In genomic region chr1:36874271-36875017, GRCh38 we compare ENCODE assay signal across 16 cellular contexts.
DNase-seq lines count a peak whose midpoint lies in the region; ATAC-seq and TF ChIP-seq lines count a peak whose summit lies in the region.
"Had no signal": no experiment of that assay in that cellular context is flagged by ENCODE, and none has a peak within 500 bp of the region (broad histone marks: within the 10 kb centered on the region; RNA-seq: fewer than 3 reads in every experiment).

No MANE protein-coding gene starts in this region.

- H3K4me3 Mint-ChIP-seq in CD14-positive monocyte, result no peak overlapping the region
- H3K4me3 Mint-ChIP-seq in H9, result no peak overlapping the region; a peak in 1 of 5 replicates

- ATAC-seq in GM21447 (IDR thresholded peaks at IDR 0.05; ENCODE audit: unreplicated experiment) (no peak), HG02885 (IDR thresholded peaks at IDR 0.05; ENCODE audit: poor library complexity, unreplicated experiment) (no peak)

- no peaks in the 10 kb centered on the region for H4K20me1 ChIP-seq in H9 (ENCODE audit: control insufficient read depth, insufficient read depth, insufficient read length)

- H2BK15ac ChIP-seq in H9 (ENCODE audit: low read depth, low read length), result no peak overlapping the region

- no peak overlapping the region for H4K91ac ChIP-seq in H9 (ENCODE audit: insufficient read length, low read depth, low read length)

- no peaks in the 10 kb centered on the region for H3K9me3 ChIP-seq in H9 (ENCODE audit: control insufficient read depth, low read depth, low read length)

- no peak overlapping the region for H2AK5ac ChIP-seq in H9 (ENCODE audit: insufficient read length, low read length)

- H3K4me1 Mint-ChIP-seq in CD14-positive monocyte, result no peaks in the 10 kb centered on the region
- peaks cover 4 to 5% of the 10 kb centered on the region in 2 experiments; a peak in 3 of 4 replicates for H3K4me1 Mint-ChIP-seq in H9

- no peak overlapping the region for H3K23ac ChIP-seq in H9 (ENCODE audit: insufficient read length, low read depth, low read length)

- no peak overlapping the region for H3K27ac ChIP-seq in H9 (ENCODE audit: insufficient read length, low read depth, low read length)
- H3K27ac ChIP-seq: C4-2B, RWPE1 had no signal

- no peaks in the 10 kb centered on the region for H3K4me1 ChIP-seq in H9 (ENCODE audit: insufficient read depth, low read length)

- no peaks in the 10 kb centered on the region for H3K23me2 ChIP-seq in H9 (ENCODE audit: insufficient read length, low read depth, low read length, poor library complexity, severe bottlenecking)

- no peaks in the 10 kb centered on the region for H3K79me1 ChIP-seq in H9 (ENCODE audit: insufficient read depth, low read depth, low read length, poor library complexity, severe bottlenecking)

- no peak overlapping the region for H3T11ph ChIP-seq in H9 (ENCODE audit: low read length)

- H3K36me3 Mint-ChIP-seq in CD14-positive monocyte (no peaks in the 10 kb centered on the region), H9 (ENCODE audit: insufficient read depth in 1 of 3, low read depth in 3 of 3) (no peaks in the 10 kb centered on the region)

- no peak overlapping the region for H3K9ac ChIP-seq in H9 (ENCODE audit: extremely low read depth, insufficient read length, low read length)

- no CpG with 5 or more reads among the region's 5 CpGs for WGBS in H9 (ENCODE audit: extremely low coverage, insufficient read length, low lambda C conversion rate)

- H4K5ac ChIP-seq in H9 (ENCODE audit: insufficient read length, low read depth, low read length), result no peak overlapping the region

- H3K4ac ChIP-seq in H9 (ENCODE audit: low read depth, low read length), result no peak overlapping the region

- no peak overlapping the region for H4K8ac ChIP-seq in H9 (replicated peaks; ENCODE audit: insufficient read length, low read depth, low read length)

- H3K56ac ChIP-seq in H9 (ENCODE audit: insufficient read length, low read depth, low read length), result no peak overlapping the region

- H2AFZ ChIP-seq in H9 (ENCODE audit: low read length), result no peak overlapping the region

- no peak overlapping the region for H2BK5ac ChIP-seq in H9 (ENCODE audit: insufficient read length, low read length)

- H3K27ac Mint-ChIP-seq in CD14-positive monocyte (no peak overlapping the region), H9 (no peak overlapping the region; a peak in 1 of 7 replicates)

- no peaks in the 10 kb centered on the region for H3K79me2 ChIP-seq in H9 (ENCODE audit: insufficient read depth, low read length)

- H3K14ac ChIP-seq in H9 (ENCODE audit: insufficient read depth, low read length), result no peak overlapping the region

- H2BK12ac ChIP-seq in H9 (ENCODE audit: insufficient read length, low read depth, low read length), result no peak overlapping the region

- H3K27me3 ChIP-seq in H9 (ENCODE audit: insufficient read depth, low read length), result no peaks in the 10 kb centered on the region

- H3K9me3 Mint-ChIP-seq in CD14-positive monocyte (no peaks in the 10 kb centered on the region), H9 (no peaks in the 10 kb centered on the region)

- peaks cover 0 to 9% (median 5%) of the 10 kb centered on the region in 3 donors for H3K27me3 Mint-ChIP-seq in CD14-positive monocyte (ENCODE audit: low read depth in 3 of 3)
- peaks cover 5% of the 10 kb centered on the region for H3K27me3 Mint-ChIP-seq in H9 (ENCODE audit: low read depth)

- DNase-seq in CD14-positive monocyte (ENCODE audit: low spot score) (peak; percentile 9), H9 (peak; percentile 5), mesenteric fat pad (ENCODE audit: low spot score) (peak; percentile 64), NCI-H748 (lab: John Stamatoyannopoulos, UW; ENCODE audit: unreplicated experiment) (no peak)
- peak; percentile 2 for DNase-seq in stimulated activated CD8-positive, alpha-beta memory T cell treated with anti-CD3 and anti-CD28 coated beads, Interleukin-4, amount 100 ng/mL, for 48 hours
- DNase-seq: ACHN, DMS79 treated with DMSO at 0.1 percent for 48 hours, KG1, MV-4-11, NCI-H1694 treated with DMSO at 0.1 percent for 48 hours, NCI-H510A, NCI-H82 had no signal

- no peak for TF ChIP-seq CTCF in CD14-positive monocyte (IDR thresholded peaks at IDR 0.05)
- TF ChIP-seq CTCF in H9 (conservative IDR thresholded peaks at IDR 0.05), result no peak

- intact Hi-C loops in CD14-positive monocyte (cut with micrococcal nuclease), result no loop called here

- no peak overlapping the region for H2BK20ac ChIP-seq in H9 (ENCODE audit: low read depth, low read length, poor library complexity, severe bottlenecking)

- H3K4me2 ChIP-seq in H9 (ENCODE audit: insufficient read depth, insufficient read length, low read length), result no peak overlapping the region

- no peak overlapping the region for H3K18ac ChIP-seq in H9 (ENCODE audit: insufficient read length, low read depth, low read length)

- no peak overlapping the region for H2BK120ac ChIP-seq in H9 (ENCODE audit: low read depth, low read length, poor library complexity, severe bottlenecking)
